9 cellular contexts compared by ENCODE assay signal in the genomic region with DNA sequence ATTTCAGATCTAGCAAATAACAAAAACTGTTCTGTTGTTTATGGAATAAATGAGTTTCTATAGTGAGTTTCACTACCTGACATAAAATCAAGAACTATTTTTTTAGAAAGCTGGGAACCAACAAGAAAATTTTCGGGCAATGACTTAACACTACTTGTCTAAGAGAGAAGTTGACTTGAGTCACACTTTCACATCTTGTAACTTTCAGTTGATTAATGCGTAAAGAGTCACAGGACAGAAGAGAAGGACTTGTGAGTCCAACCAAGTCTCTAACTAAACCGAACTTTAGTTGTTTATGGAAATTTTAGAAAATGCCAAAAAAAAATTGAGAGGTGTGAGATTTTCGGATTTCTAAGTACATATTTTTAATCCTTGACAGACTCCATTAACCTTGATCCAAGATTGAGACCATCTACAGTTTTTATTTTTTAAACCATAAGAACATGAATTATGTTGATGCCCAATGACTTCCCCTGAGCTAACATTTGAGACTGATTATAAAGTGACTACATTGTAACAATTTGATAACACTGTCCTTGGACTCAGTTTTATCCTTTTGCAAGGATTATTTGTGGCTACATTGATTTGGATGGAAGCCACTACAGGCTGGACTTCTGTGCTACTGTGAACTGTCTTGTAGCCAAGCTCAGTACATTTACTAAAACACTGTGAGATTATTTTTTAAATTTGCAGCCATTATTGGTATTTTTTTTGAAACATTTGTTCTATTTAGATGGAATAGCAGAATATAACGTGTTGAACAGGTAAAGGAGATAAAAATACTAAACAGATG.
DNase-seq lines count a peak whose midpoint lies in the region; ATAC-seq and TF ChIP-seq lines count a peak whose summit lies in the region.
"Had no signal": no experiment of that assay in that cellular context is flagged by ENCODE, and none has a peak within 500 bp of the region (broad histone marks: within the 10 kb centered on the region; RNA-seq: fewer than 3 reads in every experiment).

No MANE protein-coding gene starts in this region.

- ATAC-seq in GM18517 (IDR thresholded peaks at IDR 0.05; ENCODE audit: unreplicated experiment) (peak; percentile 70), GM21619 (IDR thresholded peaks at IDR 0.05; ENCODE audit: unreplicated experiment) (peak; percentile 62)

- TF ChIP-seq CTCF in HL-60 (IDR thresholded peaks at IDR 0.05; ENCODE audit: insufficient read depth, low read length) (no peak), osteoblast (IDR thresholded peaks at IDR 0.05; ENCODE audit: extremely low read depth, low read depth, low read length) (no peak)

- peaks cover 75 to 95% of the 10 kb centered on the region in 2 donors for H3K4me1 Mint-ChIP-seq in immature natural killer cell

- H3K27me3 Mint-ChIP-seq in immature natural killer cell (ENCODE audit: low read depth in 3 of 3), result peaks cover 0 to 2% (median 0%) of the 10 kb centered on the region in 3 donors

- peaks cover 14% of the 10 kb centered on the region for H3K4me1 ChIP-seq in osteoblast (ENCODE audit: insufficient read depth, low read length)

- H3K9me3 Mint-ChIP-seq in immature natural killer cell, result no peaks in the 10 kb centered on the region

- peaks cover 7% of the 10 kb centered on the region for H4K20me1 ChIP-seq in osteoblast (ENCODE audit: insufficient read depth, low read length)

- H3K36me3 ChIP-seq in osteoblast (ENCODE audit: insufficient read depth, low read length), result no peaks in the 10 kb centered on the region

- H3K4me3 ChIP-seq in HL-60 (replicated peaks; ENCODE audit: insufficient read depth, low read length), result no peak overlapping the region
- no peak overlapping the region for H3K4me3 ChIP-seq in osteoblast (ENCODE audit: insufficient read depth, low read length)

- H3K27me3 ChIP-seq in HL-60 (ENCODE audit: insufficient read depth, poor library complexity, severe bottlenecking) (no peaks in the 10 kb centered on the region), osteoblast (ENCODE audit: insufficient read depth, low read length) (no peaks in the 10 kb centered on the region)

- no peaks in the 10 kb centered on the region for H3K36me3 Mint-ChIP-seq in immature natural killer cell

- H3K27ac ChIP-seq in HL-60 (replicated peaks) (peak overlapping the region; percentile 11), osteoblast (ENCODE audit: low read depth, low read length) (no peak overlapping the region)

- no peaks in the 10 kb centered on the region for H3K9me3 ChIP-seq in osteoblast (ENCODE audit: low read depth, low read length)

- peak overlapping the region; percentile 71 to 84 (median 80) for H3K27ac Mint-ChIP-seq in immature natural killer cell

- H2AFZ ChIP-seq in osteoblast (ENCODE audit: low read length), result no peak overlapping the region

- DNase-seq in HL-60 (ENCODE audit: low read depth in 1 of 2, low spot score in 1 of 2) (no peak), immature natural killer cell (peak in 1 of 3 donors; percentile 21), NCI-H2196 (lab: John Stamatoyannopoulos, UW; ENCODE audit: unreplicated experiment) (no peak), NCI-H1092 (lab: John Stamatoyannopoulos, UW) (no peak), osteoblast (ENCODE audit: insufficient read length, low spot score, missing footprints) (no peak), COLO668 (lab: John Stamatoyannopoulos, UW; ENCODE audit: unreplicated experiment) (no peak)

- peaks cover 84% of the 10 kb centered on the region for H3K79me2 ChIP-seq in osteoblast (ENCODE audit: insufficient read depth, low read length)

- no peak overlapping the region for H3K4me2 ChIP-seq in osteoblast (ENCODE audit: insufficient read depth, low read length)

- peak overlapping the region; percentile 4 to 69 (median 31) for H3K4me3 Mint-ChIP-seq in immature natural killer cell
- H3K4me3 Mint-ChIP-seq: neural crest cell had no signal
